24 cellular contexts compared by ENCODE assay signal in the genomic region with DNA sequence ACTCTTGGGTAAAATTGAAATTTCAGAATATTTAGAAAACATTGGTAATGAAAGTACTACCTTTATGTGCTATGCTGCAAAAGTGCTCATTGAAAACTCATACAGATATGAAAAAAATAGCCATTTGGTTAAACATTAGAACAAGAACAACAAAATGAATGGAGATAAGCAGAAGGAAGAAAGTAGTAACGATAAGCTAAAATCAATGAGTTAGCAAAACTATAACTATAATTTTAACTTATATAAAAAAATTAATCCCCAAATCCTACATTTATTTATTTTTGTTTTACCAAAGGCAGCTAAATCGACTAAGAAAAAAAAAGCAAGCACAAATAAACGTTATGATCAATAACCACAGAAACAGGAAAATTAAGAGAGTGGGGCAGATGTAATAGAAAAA.
DNase-seq lines count a peak whose midpoint lies in the region; ATAC-seq, FAIRE-seq and TF ChIP-seq lines count a peak whose summit lies in the region.
"Had no signal": no experiment of that assay in that cellular context is flagged by ENCODE, and none has a peak within 500 bp of the region (broad histone marks: within the 10 kb centered on the region; RNA-seq: fewer than 3 reads in every experiment).

No MANE protein-coding gene starts in this region.

- intact Hi-C loops in K562 (cut with micrococcal nuclease) (no loop called here), lower lobe of right lung (cut with DNase I) (no loop called here)

- 29% methylated on average over 3 of the region's 3 CpGs for WGBS in K562 (ENCODE audit: insufficient coverage, low coverage, missing lambda C conversion rate)

- H3K9me3 ChIP-seq in K562 (replicated peaks; ENCODE audit: control insufficient read depth, insufficient read depth, low read depth, low read length), result no peaks in the 10 kb centered on the region
- H3K9me3 ChIP-seq in lower lobe of right lung, result no peaks in the 10 kb centered on the region
- H3K9me3 ChIP-seq: BE2C had no signal

- H3K27me3 ChIP-seq in K562 (ENCODE audit: control insufficient read depth in 2 of 2, insufficient read depth in 2 of 2, low read length in 2 of 2), result no peaks in the 10 kb centered on the region
- H3K27me3 ChIP-seq in lower lobe of right lung (ENCODE audit: low read depth), result no peaks in the 10 kb centered on the region
- H3K27me3 ChIP-seq: BE2C, BLaER1 had no signal

- TF ChIP-seq EP300 in K562 (IDR thresholded peaks at IDR 0.05; ENCODE audit: low read length), result no peak

- TF ChIP-seq RAD21 in K562 (CRISPR knock-in tag; conservative IDR thresholded peaks at IDR 0.05 in 1 of 2, IDR thresholded peaks at IDR 0.05 in 1 of 2), result no peak

- TF ChIP-seq POLR2A in K562 (conservative IDR thresholded peaks at IDR 0.05), result no peak

- no peak overlapping the region for H3K4me3 ChIP-seq in K562
- H3K4me3 ChIP-seq in lower lobe of right lung, result no peak overlapping the region
- H3K4me3 ChIP-seq: BLaER1 had no signal

- no peaks in the 10 kb centered on the region for H3K79me2 ChIP-seq in K562 (ENCODE audit: control insufficient read depth, insufficient read depth, low read length)

- in situ Hi-C loops in K562 (cut with MboI), result no loop called here

- H2AFZ ChIP-seq in K562 (ENCODE audit: low read depth, low read length), result no peak overlapping the region

- ATAC-seq in K562 (no peak), GM19324 (IDR thresholded peaks at IDR 0.05; ENCODE audit: low FRiP score, unreplicated experiment) (no peak), lower lobe of right lung (no peak)

- POLR2A ChIA-PET in K562 (lab: Yijun Ruan, JAX), result no interaction called here

- H3K36me3 ChIP-seq in K562 (ENCODE audit: control insufficient read depth, insufficient read depth, low read length), result no peaks in the 10 kb centered on the region
- H3K36me3 ChIP-seq in lower lobe of right lung, result no peaks in the 10 kb centered on the region
- H3K36me3 ChIP-seq: BE2C had no signal

- no peaks in the 10 kb centered on the region for H3K4me1 ChIP-seq in K562 (replicated peaks in 1 of 2; ENCODE audit: control insufficient read depth in 2 of 2, insufficient read depth in 2 of 2, low read length in 2 of 2)
- no peaks in the 10 kb centered on the region for H3K4me1 ChIP-seq in lower lobe of right lung
- H3K4me1 ChIP-seq: BE2C had no signal

- CTCF ChIA-PET in K562 (lab: Yijun Ruan, JAX; ENCODE audit: low intra/inter-chr PET ratio), result no interaction called here

- H3K9ac ChIP-seq in K562 (ENCODE audit: insufficient read depth in 1 of 2, low read depth in 2 of 2, low read length in 2 of 2), result no peak overlapping the region
- H3K9ac ChIP-seq: BLaER1 had no signal

- no TSS peak for BruUV-seq in K562 (replicated peaks; lab: Mats Ljungman, UMichigan)

- H3K27ac ChIP-seq in K562 (ENCODE audit: extremely low read depth, low read depth, low read length) (no peak overlapping the region), lower lobe of right lung (no peak overlapping the region)
- H3K27ac ChIP-seq: BLaER1 had no signal

- TF ChIP-seq CTCF in K562 (IDR thresholded peaks at IDR 0.05 in 2 of 3, conservative IDR thresholded peaks at IDR 0.05 in 1 of 3; ENCODE audit: insufficient read depth in 2 of 3, low read depth in 1 of 3, low read length in 3 of 3) (no peak), lower lobe of right lung (IDR thresholded peaks at IDR 0.05) (no peak)

- H3K4me2 ChIP-seq in K562 (ENCODE audit: insufficient read depth, low read length), result no peak overlapping the region
- H3K4me2 ChIP-seq: BLaER1 had no signal

- H3K9me1 ChIP-seq in K562 (ENCODE audit: control insufficient read depth, insufficient read depth, low read length), result no peaks in the 10 kb centered on the region

- H4K20me1 ChIP-seq in K562 (replicated peaks; ENCODE audit: control insufficient read depth, insufficient read depth, low read length), result no peaks in the 10 kb centered on the region

- peak; percentile 60 for FAIRE-seq in G401.6 (lab: Jason Lieb, UNC)
- FAIRE-seq in GM18507 (lab: Jason Lieb, UNC), result peak; percentile 21
- no peak for FAIRE-seq in K562 (lab: Jason Lieb, UNC)
- peak; percentile 55 for FAIRE-seq in islet of Langerhans (lab: Jason Lieb, UNC)
- FAIRE-seq: GM12891 had no signal

- no peak for DNase-seq in GM18507 (ENCODE audit: extremely low spot score, insufficient read length, low read depth)
- DNase-seq in K562 (ENCODE audit: extremely low read depth in 1 of 4, low spot score in 3 of 4), result no peak
- no peak for DNase-seq in lower lobe of right lung
- no peak for DNase-seq in activated CD4-positive, alpha-beta T cell treated with anti-CD3 and anti-CD28 coated beads, Interleukin-2, amount 50 U/mL, for 4 hours
- DNase-seq: 8988T; ACHN; BE2C; C1 segment of cervical spinal cord; CD4-positive, alpha-beta memory T cell; CD4-positive, CD25-positive, alpha-beta regulatory T cell; CD8-positive, alpha-beta memory T cell; COR-L47; DMS 273 treated with DMSO at 0.1 percent for 48 hours; DMS153; DMS53; DMS79; DND-41; EL; GF-D8 had no signal

TF ChIP-seq in K562, 482 proteins besides CTCF, POLR2A, EP300 and RAD21:
- TF ChIP-seq ZNF316 (IDR thresholded peaks at IDR 0.05) (0 out of 2 replicates have a peak, but pooled peaks have one; percentile 51), C11orf30 (IDR thresholded peaks at IDR 0.05; ENCODE audit: low read depth) (peak; percentile 54; the same call in 1 of the 2 replicates), FOXA1 (IDR thresholded peaks at IDR 0.05; ENCODE audit: borderline replicate concordance) (no peak), MAFG (tag; conservative IDR thresholded peaks at IDR 0.05) (0 out of 2 replicates have a peak, but pooled peaks have one; percentile 18)
TF ChIP-seq in K562: peak in this region for 3.
